Comparison of ENCODE assay signal across 1 cellular context in the genomic region with DNA sequence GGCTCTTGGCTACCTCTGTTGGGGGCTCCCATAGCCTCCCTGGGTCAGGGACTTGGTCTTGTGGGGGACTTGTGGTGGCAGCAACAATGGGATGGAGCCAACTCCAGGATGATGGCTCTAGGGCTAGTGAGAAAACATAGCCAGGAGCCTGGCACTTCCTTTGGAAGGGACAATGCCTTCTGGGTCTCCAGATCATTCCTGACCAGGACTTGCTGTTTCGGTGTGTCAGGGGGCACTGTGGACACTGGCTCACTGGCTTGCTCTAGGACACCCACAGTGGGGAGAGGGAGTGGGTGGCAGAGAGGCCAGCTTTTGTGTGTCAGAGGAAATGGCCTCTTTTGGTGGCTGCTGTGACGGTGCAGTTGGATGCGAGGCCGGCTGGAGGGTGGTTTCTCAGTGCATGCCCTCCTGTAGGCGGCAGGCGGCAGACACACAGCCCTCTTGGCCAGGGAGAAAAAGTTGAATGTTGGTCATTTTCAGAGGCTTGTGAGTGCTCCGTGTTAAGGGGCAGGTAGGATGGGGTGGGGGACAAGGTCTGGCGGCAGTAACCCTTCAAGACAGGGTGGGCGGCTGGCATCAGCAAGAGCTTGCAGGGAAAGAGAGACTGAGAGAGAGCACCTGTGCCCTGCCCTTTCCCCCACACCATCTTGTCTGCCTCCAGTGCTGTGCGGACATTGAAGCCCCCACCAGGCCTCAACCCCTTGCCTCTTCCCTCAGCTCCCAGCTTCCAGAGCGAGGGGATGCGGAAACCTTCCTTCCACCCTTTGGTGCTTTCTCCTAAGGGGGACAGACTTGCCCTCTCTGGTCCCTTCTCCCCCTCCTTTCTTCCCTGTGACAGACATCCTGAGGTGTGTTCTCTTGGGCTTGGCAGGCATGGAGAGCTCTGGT.
TF ChIP-seq lines count a peak whose summit lies in the region.

No MANE protein-coding gene starts in this region.

TF ChIP-seq in HepG2, 621 proteins besides CTCF, POLR2A, EP300 and RAD21 (continues in another document):
- TF ChIP-seq, protein P1, sequence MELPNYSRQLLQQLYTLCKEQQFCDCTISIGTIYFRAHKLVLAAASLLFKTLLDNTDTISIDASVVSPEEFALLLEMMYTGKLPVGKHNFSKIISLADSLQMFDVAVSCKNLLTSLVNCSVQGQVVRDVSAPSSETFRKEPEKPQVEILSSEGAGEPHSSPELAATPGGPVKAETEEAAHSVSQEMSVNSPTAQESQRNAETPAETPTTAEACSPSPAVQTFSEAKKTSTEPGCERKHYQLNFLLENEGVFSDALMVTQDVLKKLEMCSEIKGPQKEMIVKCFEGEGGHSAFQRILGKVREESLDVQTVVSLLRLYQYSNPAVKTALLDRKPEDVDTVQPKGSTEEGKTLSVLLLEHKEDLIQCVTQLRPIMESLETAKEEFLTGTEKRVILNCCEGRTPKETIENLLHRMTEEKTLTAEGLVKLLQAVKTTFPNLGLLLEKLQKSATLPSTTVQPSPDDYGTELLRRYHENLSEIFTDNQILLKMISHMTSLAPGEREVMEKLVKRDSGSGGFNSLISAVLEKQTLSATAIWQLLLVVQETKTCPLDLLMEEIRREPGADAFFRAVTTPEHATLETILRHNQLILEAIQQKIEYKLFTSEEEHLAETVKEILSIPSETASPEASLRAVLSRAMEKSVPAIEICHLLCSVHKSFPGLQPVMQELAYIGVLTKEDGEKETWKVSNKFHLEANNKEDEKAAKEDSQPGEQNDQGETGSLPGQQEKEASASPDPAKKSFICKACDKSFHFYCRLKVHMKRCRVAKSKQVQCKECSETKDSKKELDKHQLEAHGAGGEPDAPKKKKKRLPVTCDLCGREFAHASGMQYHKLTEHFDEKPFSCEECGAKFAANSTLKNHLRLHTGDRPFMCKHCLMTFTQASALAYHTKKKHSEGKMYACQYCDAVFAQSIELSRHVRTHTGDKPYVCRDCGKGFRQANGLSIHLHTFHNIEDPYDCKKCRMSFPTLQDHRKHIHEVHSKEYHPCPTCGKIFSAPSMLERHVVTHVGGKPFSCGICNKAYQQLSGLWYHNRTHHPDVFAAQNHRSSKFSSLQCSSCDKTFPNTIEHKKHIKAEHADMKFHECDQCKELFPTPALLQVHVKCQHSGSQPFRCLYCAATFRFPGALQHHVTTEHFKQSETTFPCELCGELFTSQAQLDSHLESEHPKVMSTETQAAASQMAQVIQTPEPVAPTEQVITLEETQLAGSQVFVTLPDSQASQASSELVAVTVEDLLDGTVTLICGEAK (IDR thresholded peaks at IDR 0.05) = no peak
- TF ChIP-seq, protein P1 (CRISPR knock-in tag; IDR thresholded peaks at IDR 0.05) = no peak
- TF ChIP-seq GTF2F1 (IDR thresholded peaks at IDR 0.05; ENCODE audit: low read length) = no peak
- peak; percentile 42 for TF ChIP-seq AGO2 (optimal IDR thresholded peaks at IDR 0.05; ENCODE audit: low read depth, low read length)
- no peak for TF ChIP-seq RORA (CRISPR knock-in tag; IDR thresholded peaks at IDR 0.05)
- TF ChIP-seq, protein P2, sequence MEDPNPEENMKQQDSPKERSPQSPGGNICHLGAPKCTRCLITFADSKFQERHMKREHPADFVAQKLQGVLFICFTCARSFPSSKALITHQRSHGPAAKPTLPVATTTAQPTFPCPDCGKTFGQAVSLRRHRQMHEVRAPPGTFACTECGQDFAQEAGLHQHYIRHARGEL (CRISPR knock-in tag; IDR thresholded peaks at IDR 0.05) = no peak
- TF ChIP-seq DR1 (CRISPR knock-in tag; IDR thresholded peaks at IDR 0.05) = no peak
- TF ChIP-seq MIER2 (CRISPR knock-in tag; IDR thresholded peaks at IDR 0.05) = no peak
- no peak for TF ChIP-seq ZUFSP (CRISPR knock-in tag; IDR thresholded peaks at IDR 0.05; ENCODE audit: borderline replicate concordance)
- TF ChIP-seq EEA1 (CRISPR knock-in tag; IDR thresholded peaks at IDR 0.05; ENCODE audit: borderline replicate concordance) = 0 out of 2 replicates have a peak, but pooled peaks have one; percentile 47
- TF ChIP-seq JARID2 (CRISPR knock-in tag; IDR thresholded peaks at IDR 0.05; ENCODE audit: insufficient replicate concordance) = no peak
- TF ChIP-seq, protein P3, sequence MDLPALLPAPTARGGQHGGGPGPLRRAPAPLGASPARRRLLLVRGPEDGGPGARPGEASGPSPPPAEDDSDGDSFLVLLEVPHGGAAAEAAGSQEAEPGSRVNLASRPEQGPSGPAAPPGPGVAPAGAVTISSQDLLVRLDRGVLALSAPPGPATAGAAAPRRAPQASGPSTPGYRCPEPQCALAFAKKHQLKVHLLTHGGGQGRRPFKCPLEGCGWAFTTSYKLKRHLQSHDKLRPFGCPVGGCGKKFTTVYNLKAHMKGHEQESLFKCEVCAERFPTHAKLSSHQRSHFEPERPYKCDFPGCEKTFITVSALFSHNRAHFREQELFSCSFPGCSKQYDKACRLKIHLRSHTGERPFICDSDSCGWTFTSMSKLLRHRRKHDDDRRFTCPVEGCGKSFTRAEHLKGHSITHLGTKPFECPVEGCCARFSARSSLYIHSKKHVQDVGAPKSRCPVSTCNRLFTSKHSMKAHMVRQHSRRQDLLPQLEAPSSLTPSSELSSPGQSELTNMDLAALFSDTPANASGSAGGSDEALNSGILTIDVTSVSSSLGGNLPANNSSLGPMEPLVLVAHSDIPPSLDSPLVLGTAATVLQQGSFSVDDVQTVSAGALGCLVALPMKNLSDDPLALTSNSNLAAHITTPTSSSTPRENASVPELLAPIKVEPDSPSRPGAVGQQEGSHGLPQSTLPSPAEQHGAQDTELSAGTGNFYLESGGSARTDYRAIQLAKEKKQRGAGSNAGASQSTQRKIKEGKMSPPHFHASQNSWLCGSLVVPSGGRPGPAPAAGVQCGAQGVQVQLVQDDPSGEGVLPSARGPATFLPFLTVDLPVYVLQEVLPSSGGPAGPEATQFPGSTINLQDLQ (CRISPR knock-in tag; IDR thresholded peaks at IDR 0.05) = no peak
- TF ChIP-seq ZNF564 (CRISPR knock-in tag; IDR thresholded peaks at IDR 0.05) = no peak
- no peak for TF ChIP-seq KDM1A (CRISPR knock-in tag; IDR thresholded peaks at IDR 0.05)
- no peak for TF ChIP-seq ZNF713 (CRISPR knock-in tag; IDR thresholded peaks at IDR 0.05)
- no peak for TF ChIP-seq GTF3A (CRISPR knock-in tag; conservative IDR thresholded peaks at IDR 0.05)
- no peak for TF ChIP-seq SOX6 (IDR thresholded peaks at IDR 0.05)
- no peak for TF ChIP-seq SOX6 (CRISPR knock-in tag; IDR thresholded peaks at IDR 0.05)
- TF ChIP-seq, protein P4, sequence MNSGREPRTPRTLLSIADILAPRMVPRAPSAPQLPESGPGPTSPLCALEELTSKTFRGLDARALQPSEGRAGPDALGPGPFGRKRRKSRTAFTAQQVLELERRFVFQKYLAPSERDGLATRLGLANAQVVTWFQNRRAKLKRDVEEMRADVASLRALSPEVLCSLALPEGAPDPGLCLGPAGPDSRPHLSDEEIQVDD (CRISPR knock-in tag; IDR thresholded peaks at IDR 0.05; ENCODE audit: borderline replicate concordance) = no peak
- no peak for TF ChIP-seq ZNF136 (CRISPR knock-in tag; IDR thresholded peaks at IDR 0.05; ENCODE audit: low read depth)
- TF ChIP-seq, protein P5, sequence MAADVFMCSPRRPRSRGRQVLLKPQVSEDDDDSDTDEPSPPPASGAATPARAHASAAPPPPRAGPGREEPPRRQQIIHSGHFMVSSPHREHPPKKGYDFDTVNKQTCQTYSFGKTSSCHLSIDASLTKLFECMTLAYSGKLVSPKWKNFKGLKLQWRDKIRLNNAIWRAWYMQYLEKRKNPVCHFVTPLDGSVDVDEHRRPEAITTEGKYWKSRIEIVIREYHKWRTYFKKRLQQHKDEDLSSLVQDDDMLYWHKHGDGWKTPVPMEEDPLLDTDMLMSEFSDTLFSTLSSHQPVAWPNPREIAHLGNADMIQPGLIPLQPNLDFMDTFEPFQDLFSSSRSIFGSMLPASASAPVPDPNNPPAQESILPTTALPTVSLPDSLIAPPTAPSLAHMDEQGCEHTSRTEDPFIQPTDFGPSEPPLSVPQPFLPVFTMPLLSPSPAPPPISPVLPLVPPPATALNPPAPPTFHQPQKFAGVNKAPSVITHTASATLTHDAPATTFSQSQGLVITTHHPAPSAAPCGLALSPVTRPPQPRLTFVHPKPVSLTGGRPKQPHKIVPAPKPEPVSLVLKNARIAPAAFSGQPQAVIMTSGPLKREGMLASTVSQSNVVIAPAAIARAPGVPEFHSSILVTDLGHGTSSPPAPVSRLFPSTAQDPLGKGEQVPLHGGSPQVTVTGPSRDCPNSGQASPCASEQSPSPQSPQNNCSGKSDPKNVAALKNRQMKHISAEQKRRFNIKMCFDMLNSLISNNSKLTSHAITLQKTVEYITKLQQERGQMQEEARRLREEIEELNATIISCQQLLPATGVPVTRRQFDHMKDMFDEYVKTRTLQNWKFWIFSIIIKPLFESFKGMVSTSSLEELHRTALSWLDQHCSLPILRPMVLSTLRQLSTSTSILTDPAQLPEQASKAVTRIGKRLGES (CRISPR knock-in tag; IDR thresholded peaks at IDR 0.05; ENCODE audit: borderline replicate concordance) = no peak
- TF ChIP-seq, protein P6, sequence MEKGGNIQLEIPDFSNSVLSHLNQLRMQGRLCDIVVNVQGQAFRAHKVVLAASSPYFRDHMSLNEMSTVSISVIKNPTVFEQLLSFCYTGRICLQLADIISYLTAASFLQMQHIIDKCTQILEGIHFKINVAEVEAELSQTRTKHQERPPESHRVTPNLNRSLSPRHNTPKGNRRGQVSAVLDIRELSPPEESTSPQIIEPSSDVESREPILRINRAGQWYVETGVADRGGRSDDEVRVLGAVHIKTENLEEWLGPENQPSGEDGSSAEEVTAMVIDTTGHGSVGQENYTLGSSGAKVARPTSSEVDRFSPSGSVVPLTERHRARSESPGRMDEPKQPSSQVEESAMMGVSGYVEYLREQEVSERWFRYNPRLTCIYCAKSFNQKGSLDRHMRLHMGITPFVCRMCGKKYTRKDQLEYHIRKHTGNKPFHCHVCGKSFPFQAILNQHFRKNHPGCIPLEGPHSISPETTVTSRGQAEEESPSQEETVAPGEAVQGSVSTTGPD (CRISPR knock-in tag; IDR thresholded peaks at IDR 0.05) = no peak
- TF ChIP-seq USF2 (IDR thresholded peaks at IDR 0.05; ENCODE audit: low read depth, low read length) = no peak
- TF ChIP-seq USF2 (CRISPR knock-in tag; IDR thresholded peaks at IDR 0.05; ENCODE audit: borderline replicate concordance) = no peak
- no peak for TF ChIP-seq SP2 (CRISPR knock-in tag; IDR thresholded peaks at IDR 0.05)
- TF ChIP-seq ZNF34 (CRISPR knock-in tag; IDR thresholded peaks at IDR 0.05; ENCODE audit: borderline replicate concordance) = no peak
- TF ChIP-seq PCBP1 (IDR thresholded peaks at IDR 0.05; ENCODE audit: borderline replicate concordance, low read depth, low read length) = no peak
- no peak for TF ChIP-seq ISL2 (CRISPR knock-in tag; IDR thresholded peaks at IDR 0.05)
- 0 out of 2 replicates have a peak, but pooled peaks have one; percentile 49 for TF ChIP-seq RBFOX2 (IDR thresholded peaks at IDR 0.05; ENCODE audit: low read depth, low read length)
- no peak for TF ChIP-seq ZNF333 (CRISPR knock-in tag; IDR thresholded peaks at IDR 0.05; ENCODE audit: borderline replicate concordance)
- TF ChIP-seq XBP1 (CRISPR knock-in tag; IDR thresholded peaks at IDR 0.05) = no peak
- no peak for TF ChIP-seq ZNF580 (CRISPR knock-in tag; IDR thresholded peaks at IDR 0.05; ENCODE audit: borderline replicate concordance, low read depth)
- peak; percentile 92 for TF ChIP-seq RBM22 (optimal IDR thresholded peaks at IDR 0.05; ENCODE audit: low read length)
- no peak for TF ChIP-seq ZNF761 (CRISPR knock-in tag; conservative IDR thresholded peaks at IDR 0.05)
